Comparison of ENCODE assay signal across 2 cellular contexts in genomic region chr1:119373465-119373864, GRCh38.
TF ChIP-seq lines count a peak whose summit lies in the region.

No MANE protein-coding gene starts in this region.

TF ChIP-seq in liver, 16 proteins besides CTCF, POLR2A, EP300 and RAD21 (continued from another document):
- TF ChIP-seq TAF1 (conservative IDR thresholded peaks at IDR 0.05) (no peak), RXRA (IDR thresholded peaks at IDR 0.05) (no peak), FOXA1 (IDR thresholded peaks at IDR 0.05) (no peak), JUND (IDR thresholded peaks at IDR 0.05) (no peak), HNF4G (IDR thresholded peaks at IDR 0.05) (no peak), ZBTB33 (IDR thresholded peaks at IDR 0.05) (no peak), REST (IDR thresholded peaks at IDR 0.05) (no peak), EGR1 (IDR thresholded peaks at IDR 0.05; ENCODE audit: low read depth in 2 of 2) (no peak), YY1 (IDR thresholded peaks at IDR 0.05) (no peak), FOXA2 (IDR thresholded peaks at IDR 0.05) (no peak)

TF ChIP-seq in HepG2, 621 proteins besides CTCF, POLR2A, EP300 and RAD21 (continued from another document):
- TF ChIP-seq SNAI1 (CRISPR knock-in tag; IDR thresholded peaks at IDR 0.05; ENCODE audit: borderline replicate concordance) (no peak), PHB2 (IDR thresholded peaks at IDR 0.05; ENCODE audit: partially characterized antibody) (no peak), HIC2 (CRISPR knock-in tag; IDR thresholded peaks at IDR 0.05; ENCODE audit: low read depth) (no peak), ZNF335 (CRISPR knock-in tag; IDR thresholded peaks at IDR 0.05) (no peak)
